In the genomic region with DNA sequence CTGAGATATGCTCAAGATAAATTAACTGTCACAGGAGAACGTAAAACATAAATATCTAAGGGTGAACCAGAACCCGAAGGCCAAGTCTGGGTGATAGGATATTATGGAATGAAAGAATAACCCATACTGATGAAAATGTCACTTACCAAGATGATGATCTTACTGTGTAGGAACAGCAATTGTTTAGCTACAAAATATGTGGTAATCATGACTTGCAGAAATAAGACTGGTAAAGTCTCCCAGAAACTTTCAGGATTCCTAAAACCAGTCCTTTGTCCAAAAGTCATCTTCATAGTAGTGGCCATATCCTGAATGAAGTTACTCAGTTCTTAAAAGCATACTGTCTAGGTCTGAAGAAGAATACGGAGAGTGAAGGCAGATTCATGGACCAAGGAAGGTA, we compare ENCODE assay signal across 5 cellular contexts. TPM values are rescaled to one million over a fixed set of nuclear protein-coding genes. Genes with fewer than 3 reads are reported as not detected.
"Had no signal": no experiment of that assay in that cellular context is flagged by ENCODE, and none has a peak within 500 bp of the region (broad histone marks: within the 10 kb centered on the region; RNA-seq: fewer than 3 reads in every experiment).

No MANE protein-coding gene starts in this region.

RNA-seq across cellular contexts. Expression of gene SLC38A11, which starts 30.7 kb away (rescaled TPM):
- total RNA-seq: osteocyte, pulmonary artery endothelial cell, smooth muscle cell had no signal
- polyA plus RNA-seq: naive thymus-derived CD4-positive, alpha-beta T cell; neural cell; smooth muscle cell had no signal
